ENCODE assay signal across 1 cellular context in the genomic region with DNA sequence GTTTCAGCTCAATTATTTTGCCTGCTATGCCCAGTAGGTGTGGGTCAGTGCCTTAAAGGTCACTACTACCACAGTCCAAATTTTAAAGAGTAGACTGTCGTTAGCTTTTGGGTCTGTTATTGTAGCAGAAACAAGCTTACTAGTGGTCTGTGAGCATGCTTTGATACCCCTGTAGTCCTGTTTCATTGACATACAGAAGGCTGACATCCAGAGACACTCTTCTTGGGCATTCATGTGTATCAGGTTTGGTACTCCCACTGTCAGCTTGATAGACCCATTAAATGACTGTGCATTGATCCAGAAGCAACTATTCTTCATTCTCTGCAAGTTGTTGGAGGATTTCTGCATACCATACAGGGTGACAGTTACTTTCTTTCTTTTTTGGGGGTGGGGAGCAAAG.
TF ChIP-seq lines count a peak whose summit lies in the region.

No MANE protein-coding gene starts in this region.

TF ChIP-seq in GM23338, 12 proteins besides CTCF, POLR2A, EP300 and RAD21 (continued from another document):
- TF ChIP-seq, protein P1, sequence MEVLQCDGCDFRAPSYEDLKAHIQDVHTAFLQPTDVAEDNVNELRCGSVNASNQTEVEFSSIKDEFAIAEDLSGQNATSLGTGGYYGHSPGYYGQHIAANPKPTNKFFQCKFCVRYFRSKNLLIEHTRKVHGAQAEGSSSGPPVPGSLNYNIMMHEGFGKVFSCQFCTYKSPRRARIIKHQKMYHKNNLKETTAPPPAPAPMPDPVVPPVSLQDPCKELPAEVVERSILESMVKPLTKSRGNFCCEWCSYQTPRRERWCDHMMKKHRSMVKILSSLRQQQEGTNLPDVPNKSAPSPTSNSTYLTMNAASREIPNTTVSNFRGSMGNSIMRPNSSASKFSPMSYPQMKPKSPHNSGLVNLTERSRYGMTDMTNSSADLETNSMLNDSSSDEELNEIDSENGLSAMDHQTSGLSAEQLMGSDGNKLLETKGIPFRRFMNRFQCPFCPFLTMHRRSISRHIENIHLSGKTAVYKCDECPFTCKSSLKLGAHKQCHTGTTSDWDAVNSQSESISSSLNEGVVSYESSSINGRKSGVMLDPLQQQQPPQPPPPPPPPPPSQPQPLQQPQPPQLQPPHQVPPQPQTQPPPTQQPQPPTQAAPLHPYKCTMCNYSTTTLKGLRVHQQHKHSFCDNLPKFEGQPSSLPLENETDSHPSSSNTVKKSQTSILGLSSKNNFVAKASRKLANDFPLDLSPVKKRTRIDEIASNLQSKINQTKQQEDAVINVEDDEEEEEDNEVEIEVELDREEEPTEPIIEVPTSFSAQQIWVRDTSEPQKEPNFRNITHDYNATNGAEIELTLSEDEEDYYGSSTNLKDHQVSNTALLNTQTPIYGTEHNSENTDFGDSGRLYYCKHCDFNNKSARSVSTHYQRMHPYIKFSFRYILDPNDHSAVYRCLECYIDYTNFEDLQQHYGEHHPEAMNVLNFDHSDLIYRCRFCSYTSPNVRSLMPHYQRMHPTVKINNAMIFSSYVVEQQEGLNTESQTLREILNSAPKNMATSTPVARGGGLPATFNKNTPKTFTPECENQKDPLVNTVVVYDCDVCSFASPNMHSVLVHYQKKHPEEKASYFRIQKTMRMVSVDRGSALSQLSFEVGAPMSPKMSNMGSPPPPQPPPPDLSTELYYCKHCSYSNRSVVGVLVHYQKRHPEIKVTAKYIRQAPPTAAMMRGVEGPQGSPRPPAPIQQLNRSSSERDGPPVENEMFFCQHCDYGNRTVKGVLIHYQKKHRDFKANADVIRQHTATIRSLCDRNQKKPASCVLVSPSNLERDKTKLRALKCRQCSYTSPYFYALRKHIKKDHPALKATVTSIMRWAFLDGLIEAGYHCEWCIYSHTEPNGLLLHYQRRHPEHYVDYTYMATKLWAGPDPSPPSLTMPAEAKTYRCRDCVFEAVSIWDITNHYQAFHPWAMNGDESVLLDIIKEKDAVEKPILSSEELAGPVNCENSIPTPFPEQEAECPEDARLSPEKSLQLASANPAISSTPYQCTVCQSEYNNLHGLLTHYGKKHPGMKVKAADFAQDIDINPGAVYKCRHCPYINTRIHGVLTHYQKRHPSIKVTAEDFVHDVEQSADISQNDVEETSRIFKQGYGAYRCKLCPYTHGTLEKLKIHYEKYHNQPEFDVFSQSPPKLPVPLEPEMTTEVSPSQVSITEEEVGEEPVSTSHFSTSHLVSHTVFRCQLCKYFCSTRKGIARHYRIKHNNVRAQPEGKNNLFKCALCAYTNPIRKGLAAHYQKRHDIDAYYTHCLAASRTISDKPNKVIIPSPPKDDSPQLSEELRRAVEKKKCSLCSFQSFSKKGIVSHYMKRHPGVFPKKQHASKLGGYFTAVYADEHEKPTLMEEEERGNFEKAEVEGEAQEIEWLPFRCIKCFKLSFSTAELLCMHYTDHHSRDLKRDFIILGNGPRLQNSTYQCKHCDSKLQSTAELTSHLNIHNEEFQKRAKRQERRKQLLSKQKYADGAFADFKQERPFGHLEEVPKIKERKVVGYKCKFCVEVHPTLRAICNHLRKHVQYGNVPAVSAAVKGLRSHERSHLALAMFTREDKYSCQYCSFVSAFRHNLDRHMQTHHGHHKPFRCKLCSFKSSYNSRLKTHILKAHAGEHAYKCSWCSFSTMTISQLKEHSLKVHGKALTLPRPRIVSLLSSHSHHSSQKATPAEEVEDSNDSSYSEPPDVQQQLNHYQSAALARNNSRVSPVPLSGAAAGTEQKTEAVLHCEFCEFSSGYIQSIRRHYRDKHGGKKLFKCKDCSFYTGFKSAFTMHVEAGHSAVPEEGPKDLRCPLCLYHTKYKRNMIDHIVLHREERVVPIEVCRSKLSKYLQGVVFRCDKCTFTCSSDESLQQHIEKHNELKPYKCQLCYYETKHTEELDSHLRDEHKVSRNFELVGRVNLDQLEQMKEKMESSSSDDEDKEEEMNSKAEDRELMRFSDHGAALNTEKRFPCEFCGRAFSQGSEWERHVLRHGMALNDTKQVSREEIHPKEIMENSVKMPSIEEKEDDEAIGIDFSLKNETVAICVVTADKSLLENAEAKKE (CRISPR knock-in tag; IDR thresholded peaks at IDR 0.05), result no peak
- TF ChIP-seq, protein P2, sequence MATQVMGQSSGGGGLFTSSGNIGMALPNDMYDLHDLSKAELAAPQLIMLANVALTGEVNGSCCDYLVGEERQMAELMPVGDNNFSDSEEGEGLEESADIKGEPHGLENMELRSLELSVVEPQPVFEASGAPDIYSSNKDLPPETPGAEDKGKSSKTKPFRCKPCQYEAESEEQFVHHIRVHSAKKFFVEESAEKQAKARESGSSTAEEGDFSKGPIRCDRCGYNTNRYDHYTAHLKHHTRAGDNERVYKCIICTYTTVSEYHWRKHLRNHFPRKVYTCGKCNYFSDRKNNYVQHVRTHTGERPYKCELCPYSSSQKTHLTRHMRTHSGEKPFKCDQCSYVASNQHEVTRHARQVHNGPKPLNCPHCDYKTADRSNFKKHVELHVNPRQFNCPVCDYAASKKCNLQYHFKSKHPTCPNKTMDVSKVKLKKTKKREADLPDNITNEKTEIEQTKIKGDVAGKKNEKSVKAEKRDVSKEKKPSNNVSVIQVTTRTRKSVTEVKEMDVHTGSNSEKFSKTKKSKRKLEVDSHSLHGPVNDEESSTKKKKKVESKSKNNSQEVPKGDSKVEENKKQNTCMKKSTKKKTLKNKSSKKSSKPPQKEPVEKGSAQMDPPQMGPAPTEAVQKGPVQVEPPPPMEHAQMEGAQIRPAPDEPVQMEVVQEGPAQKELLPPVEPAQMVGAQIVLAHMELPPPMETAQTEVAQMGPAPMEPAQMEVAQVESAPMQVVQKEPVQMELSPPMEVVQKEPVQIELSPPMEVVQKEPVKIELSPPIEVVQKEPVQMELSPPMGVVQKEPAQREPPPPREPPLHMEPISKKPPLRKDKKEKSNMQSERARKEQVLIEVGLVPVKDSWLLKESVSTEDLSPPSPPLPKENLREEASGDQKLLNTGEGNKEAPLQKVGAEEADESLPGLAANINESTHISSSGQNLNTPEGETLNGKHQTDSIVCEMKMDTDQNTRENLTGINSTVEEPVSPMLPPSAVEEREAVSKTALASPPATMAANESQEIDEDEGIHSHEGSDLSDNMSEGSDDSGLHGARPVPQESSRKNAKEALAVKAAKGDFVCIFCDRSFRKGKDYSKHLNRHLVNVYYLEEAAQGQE (IDR thresholded peaks at IDR 0.05; ENCODE audit: unreplicated experiment), result no peak
- TF ChIP-seq JUNB (IDR thresholded peaks at IDR 0.05; ENCODE audit: unreplicated experiment) (no peak), ZNF331 (CRISPR knock-in tag; IDR thresholded peaks at IDR 0.05; ENCODE audit: low read depth) (no peak)
TF ChIP-seq in GM23338: peak in this region for 0.
